Comparison of ENCODE assay signal across 8 cellular contexts in genomic region chr17:28371245-28372202, GRCh38. TPM values are rescaled to one million over a fixed set of nuclear protein-coding genes. Genes with fewer than 3 reads are reported as not detected.
DNase-seq lines count a peak whose midpoint lies in the region; ATAC-seq and TF ChIP-seq lines count a peak whose summit lies in the region.

TSS of gene SARM1 (plus strand) at chr17:28371694. CDS start at chr17:28372033, 339 bp downstream.

- TF ChIP-seq CTCF in psoas muscle (IDR thresholded peaks at IDR 0.05), result no peak

- peaks cover 14% of the 10 kb centered on the region for H3K4me1 ChIP-seq in right cardiac atrium (ENCODE audit: control insufficient read depth, insufficient read depth, low read length)
- H3K4me1 ChIP-seq in psoas muscle, result peaks cover 12% of the 10 kb centered on the region

- H3K27ac ChIP-seq in right cardiac atrium (ENCODE audit: low read length) (peak within 1 kb of the TSS; percentile 44), psoas muscle (peak within 1 kb of the TSS; percentile 38)

- no peaks in the 10 kb centered on the region for H3K9me3 ChIP-seq in MG63
- no peaks in the 10 kb centered on the region for H3K9me3 ChIP-seq in right cardiac atrium (ENCODE audit: control insufficient read depth, low read length)
- H3K9me3 ChIP-seq in psoas muscle, result no peaks in the 10 kb centered on the region

- H3K27me3 ChIP-seq in MG63, result no peaks in the 10 kb centered on the region
- H3K27me3 ChIP-seq in right cardiac atrium (ENCODE audit: control insufficient read depth, insufficient read depth), result no peaks in the 10 kb centered on the region
- no peaks in the 10 kb centered on the region for H3K27me3 ChIP-seq in psoas muscle (ENCODE audit: insufficient read depth in 3 of 3, low read length in 2 of 3)

- under 1% methylated on average over 80 of the region's 80 CpGs for WGBS in right cardiac atrium
- WGBS in psoas muscle, 3 donors, result 1% methylated on average over 60 to 80 of the region's 80 CpGs

- ATAC-seq in GM21723 (IDR thresholded peaks at IDR 0.05; ENCODE audit: unreplicated experiment), result peak; percentile 76
- peak; percentile 86 to 90 for ATAC-seq in right cardiac atrium
- ATAC-seq in psoas muscle, result peak; percentile 70 to 85 (median 76)

- peak within 1 kb of the TSS; percentile 89 for H3K4me3 ChIP-seq in MG63
- peak within 1 kb of the TSS; percentile 56 for H3K4me3 ChIP-seq in right cardiac atrium (ENCODE audit: low read length)
- H3K4me3 ChIP-seq in psoas muscle, result peak within 1 kb of the TSS; percentile 73

- intact Hi-C loops in T-helper 1 cell treated with Interleukin-12 subunit alpha and Interleukin-12 subunit beta and Interleukin-4 antibody, amounts not matched to agents 30 ng/mL and 1 ng/mL, for 36 hours (cut with micrococcal nuclease), result loop anchor here (1.0 to 10.0 kb wide), 10 partner anchors 13 to 341 kb away; partner anchors contain the start of genes ALDOC, BLTP2, IFT20 and PIGS
- intact Hi-C loops in right cardiac atrium (cut with DNase I), result no loop called here
- intact Hi-C loops in psoas muscle (cut with DNase I), result no loop called here

- H3K36me3 ChIP-seq in MG63, result peaks cover 20% of the 10 kb centered on the region
- no peaks in the 10 kb centered on the region for H3K36me3 ChIP-seq in psoas muscle (ENCODE audit: insufficient read depth in 1 of 2, low read depth in 1 of 2)

- DNase-seq in DMS153 treated with DMSO at 0.1 percent for 48 hours (lab: John Stamatoyannopoulos, UW; ENCODE audit: unreplicated experiment) (peak; percentile 78), MG63 (peak; percentile 97), amniotic epithelial cell (ENCODE audit: low read depth) (peak; percentile 97), right cardiac atrium (peak; percentile 94 to 96 (median 94)), psoas muscle (peak; percentile 86 to 89), ureter (ENCODE audit: low spot score) (peak; percentile 89)

RNA-seq across cellular contexts. Expression of gene SARM1, which starts in this region (rescaled TPM):
- 17.2 and 33.1 TPM in 2 replicates for total RNA-seq in MG63 (2014; rRNA removed; shearing (Covaris generic); ENCODE audit: low replicate concordance)
- 29.1 and 29.8 TPM in 2 replicates for total RNA-seq in T-helper 1 cell treated with Interleukin-12 subunit alpha and Interleukin-12 subunit beta and Interleukin-4 antibody, amounts not matched to agents 30 ng/mL and 1 ng/mL, for 36 hours
- 1 to 10 TPM; 5.8 to 8.9 (median 7.1) TPM for total RNA-seq in right cardiac atrium
- polyA plus RNA-seq in right cardiac atrium, result 4.0 TPM
- total RNA-seq in psoas muscle, result 1 to 10 TPM; 1.8 to 2.2 (median 1.9) TPM
- polyA plus RNA-seq in psoas muscle, result under 1 TPM; 0.77 to 0.91 (median 0.82) TPM
- 34.7 TPM for total RNA-seq in ureter

Comparison
In these comparisons a context has a peak if more than half of its experiments do, and no peak if none do; other contexts are left out.
1. Peak in every context shown above with its lines: DNase-seq, ATAC-seq, H3K4me3 ChIP-seq and H3K27ac ChIP-seq.